Comparison of ENCODE assay signal across 20 cellular contexts in genomic region chr5:61613679-61614078, GRCh38.
A peak's percentile ranks its signal among the peaks of the same experiment; 100 is the strongest.
DNase-seq lines count a peak whose midpoint lies in the region; ATAC-seq, FAIRE-seq and TF ChIP-seq lines count a peak whose summit lies in the region.
"Had no signal": no experiment of that assay in that cellular context is flagged by ENCODE, and none has a peak within 500 bp of the region (broad histone marks: within the 10 kb centered on the region; RNA-seq: fewer than 3 reads in every experiment).

No MANE protein-coding gene starts in this region.

- H2AFZ ChIP-seq in PC-3 (ENCODE audit: low read length), result no peak overlapping the region

- H3K9me3 ChIP-seq in A549 (no peaks in the 10 kb centered on the region), PC-3 (ENCODE audit: low read length) (no peaks in the 10 kb centered on the region)
- H3K9me3 ChIP-seq: BE2C, Caco-2 had no signal

- 7% methylated on average over 6 of the region's 6 CpGs for WGBS in A549 (ENCODE audit: missing lambda C conversion rate)

- H3K4me1 ChIP-seq in A549 (peaks cover 42% of the 10 kb centered on the region), PC-3 (ENCODE audit: insufficient read depth, low read length) (0 out of 2 replicates have a peak, but pooled peaks cover 5% of the 10 kb centered on the region)
- H3K4me1 ChIP-seq: Caco-2 had no signal

- H3K9me3 Mint-ChIP-seq in CD14-positive monocyte, result no peaks in the 10 kb centered on the region
- H3K9me3 Mint-ChIP-seq: CD4-positive, alpha-beta T cell; HFFc6 had no signal

- peak overlapping the region; percentile 62 for H3K4me2 ChIP-seq in A549
- no peak overlapping the region for H3K4me2 ChIP-seq in PC-3 (ENCODE audit: low read length)

- POLR2A ChIA-PET in A549 (lab: Yijun Ruan, JAX), result interaction anchor here (1.1 kb wide), 1 partner anchor 14 kb away, joined by 3 read pairs; no protein-coding TSS in a partner anchor
- POLR2A ChIA-PET in PC-3 (lab: Charles Lee; ENCODE audit: unreplicated experiment), result no interaction called here

- ATAC-seq in A549 (peak; percentile 52 to 66; a peak in 4 of 6 replicates), PC-3 (peak; percentile 13; the same call in 1 of the 2 replicates)
- ATAC-seq: HCT116 had no signal

- H3K4me1 Mint-ChIP-seq in CD14-positive monocyte, result no peaks in the 10 kb centered on the region

- no peaks in the 10 kb centered on the region for H3K9me2 ChIP-seq in PC-3 (replicated peaks; ENCODE audit: low read length)

- TF ChIP-seq EP300 in A549 (IDR thresholded peaks at IDR 0.05), result no peak

- intact Hi-C loops in PC-3 (cut with micrococcal nuclease) (no loop called here), CD14-positive monocyte (cut with micrococcal nuclease) (no loop called here)

- no peaks in the 10 kb centered on the region for H3F3A ChIP-seq in PC-3 (ENCODE audit: low read length, unreplicated experiment)

- H3K4me3 ChIP-seq in A549 (no peak overlapping the region), PC-3 (ENCODE audit: low read length) (no peak overlapping the region)

- peaks cover 0 to 6% (median 1%) of the 10 kb centered on the region in 3 donors for H3K27me3 Mint-ChIP-seq in CD14-positive monocyte (ENCODE audit: low read depth in 3 of 3)

- H3K27ac Mint-ChIP-seq in CD14-positive monocyte, result no peak overlapping the region
- H3K27ac Mint-ChIP-seq: CD4-positive, alpha-beta T cell; HFFc6 had no signal

- H3K9ac ChIP-seq in PC-3 (ENCODE audit: low read length), result no peak overlapping the region

- H3K27me3 ChIP-seq in PC-3 (ENCODE audit: low read length), result no peaks in the 10 kb centered on the region
- H3K27me3 ChIP-seq: BE2C had no signal

- no peak for TF ChIP-seq CTCF in A549 (IDR thresholded peaks at IDR 0.05)
- no peak for TF ChIP-seq CTCF in PC-3 (conservative IDR thresholded peaks at IDR 0.05; ENCODE audit: low read depth, low read length)
- TF ChIP-seq CTCF in CD14-positive monocyte (IDR thresholded peaks at IDR 0.05), result no peak

- peak in 1 of 2 experiments; percentile 18; a peak in 1 of 5 replicates for TF ChIP-seq RAD21 in A549 (conservative IDR thresholded peaks at IDR 0.05 in 1 of 2, IDR thresholded peaks at IDR 0.05 in 1 of 2)

- CTCF ChIA-PET in A549 (lab: Yijun Ruan, JAX) (interaction anchor here (1.3 to 2.5 kb wide), 5 partner anchors 11 to 204 kb away, joined by 4 to 9 read pairs (median 5); no protein-coding TSS in a partner anchor), PC-3 (lab: Charles Lee) (no interaction called here)

- H3K27ac ChIP-seq in A549, result peak overlapping the region; percentile 62 to 77
- H3K27ac ChIP-seq in PC-3 (ENCODE audit: low read length), result no peak overlapping the region
- H3K27ac ChIP-seq in temporal lobe (ENCODE audit: low read depth, low read length), result peak overlapping the region; percentile 36

- H3K36me3 Mint-ChIP-seq in CD14-positive monocyte, result no peaks in the 10 kb centered on the region

- no peak overlapping the region for H3K4me3 Mint-ChIP-seq in CD14-positive monocyte
- H3K4me3 Mint-ChIP-seq: CD4-positive, alpha-beta T cell; HFFc6 had no signal

- no peaks in the 10 kb centered on the region for H4K20me1 ChIP-seq in PC-3 (ENCODE audit: low read length)

- no peak for TF ChIP-seq POLR2A in A549 (IDR thresholded peaks at IDR 0.05; ENCODE audit: low read length)

- H3K36me3 ChIP-seq in PC-3 (ENCODE audit: low read depth, low read length), result no peaks in the 10 kb centered on the region
- H3K36me3 ChIP-seq: BE2C had no signal

- no TSS peak for BruUV-seq in PC-3 (replicated peaks; lab: Mats Ljungman, UMichigan)

- no peaks in the 10 kb centered on the region for H3K79me2 ChIP-seq in PC-3 (ENCODE audit: low read length)

- peak; percentile 65 for FAIRE-seq in A549 (lab: Jason Lieb, UNC)
- FAIRE-seq: D721Med, HTR-8/SVneo had no signal

- DNase-seq in A549 (ENCODE audit: low read depth in 1 of 2, low spot score in 1 of 2), result peak in 1 of 2 experiments; percentile 61
- DNase-seq in NCI-H146 treated with DMSO at 0.1 percent for 48 hours (lab: John Stamatoyannopoulos, UW; ENCODE audit: unreplicated experiment), result peak; percentile 76
- no peak for DNase-seq in PC-3
- no peak for DNase-seq in CD14-positive monocyte (ENCODE audit: low spot score)
- DNase-seq in activated naive CD4-positive, alpha-beta T cell treated with anti-CD3 and anti-CD28 coated beads, Interleukin-2, amount 50 U/mL, for 16 hours, result no peak
- DNase-seq: ACHN; BE2C; C1 segment of cervical spinal cord; Caco-2; CD4-positive, alpha-beta T cell; DMS79 treated with DMSO at 0.1 percent for 48 hours; GF-D8; GOT3; H7; HFFc6; IMR-90 had no signal

TF ChIP-seq in A549, 52 proteins besides CTCF, POLR2A, EP300 and RAD21:
- TF ChIP-seq FOSL2 (IDR thresholded peaks at IDR 0.05) (no peak), FOSL2 (CRISPR knock-in tag; IDR thresholded peaks at IDR 0.05) (peak; percentile 23; the same call in 1 of the 2 replicates), FOSB (CRISPR knock-in tag; IDR thresholded peaks at IDR 0.05) (no peak)
TF ChIP-seq in A549: peak in this region for 1.
